In the genomic region with DNA sequence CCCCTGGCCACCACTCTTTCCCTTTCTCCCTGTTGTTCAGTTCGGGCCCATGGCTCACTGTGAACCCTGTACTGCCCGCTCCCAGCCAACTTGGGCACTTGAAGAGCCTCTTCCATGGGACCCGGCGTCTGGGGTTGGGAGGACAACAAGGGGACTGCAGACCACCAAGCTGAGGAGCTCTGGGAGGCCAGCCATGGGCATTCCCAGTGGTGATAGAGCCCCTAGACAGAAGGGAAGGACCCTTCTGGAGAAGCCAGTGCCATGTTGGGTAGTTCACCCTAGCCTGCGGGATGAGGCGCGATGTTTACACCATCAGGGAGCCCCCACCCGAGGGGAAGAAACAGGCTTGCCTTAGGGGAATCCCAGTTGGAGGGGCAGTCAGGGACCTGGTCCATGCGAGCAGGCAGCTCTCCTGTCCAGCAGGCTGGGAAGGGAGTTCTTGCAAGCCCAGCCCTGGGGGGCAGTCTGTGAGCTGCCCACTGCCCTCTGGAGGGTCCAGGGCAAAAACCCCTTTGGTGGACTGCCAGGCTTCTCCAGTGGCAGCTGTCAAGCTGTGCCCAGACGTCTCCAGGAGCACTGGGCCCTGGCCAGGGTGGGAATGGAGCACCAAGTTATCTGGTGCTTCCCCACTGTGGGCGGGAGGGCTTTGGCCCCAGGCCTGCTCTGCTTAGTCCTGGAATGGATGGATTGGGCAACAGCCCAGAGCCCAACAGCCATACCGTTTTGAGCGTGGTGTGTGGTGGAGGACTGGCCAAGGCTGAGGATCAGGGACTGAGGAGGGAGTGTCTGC, we compare ENCODE assay signal across 14 cellular contexts. TPM values are rescaled to one million over a fixed set of nuclear protein-coding genes. Genes with fewer than 3 reads are reported as not detected.
DNase-seq lines count a peak whose midpoint lies in the region; FAIRE-seq and TF ChIP-seq lines count a peak whose summit lies in the region.
"Had no signal": no experiment of that assay in that cellular context is flagged by ENCODE, and none has a peak within 500 bp of the region (broad histone marks: within the 10 kb centered on the region; RNA-seq: fewer than 3 reads in every experiment).

No MANE protein-coding gene starts in this region.

- no peaks in the 10 kb centered on the region for H3K27me3 Mint-ChIP-seq in Caco-2 (ENCODE audit: insufficient read depth, unreplicated experiment)

- no peaks in the 10 kb centered on the region for H3K9me3 Mint-ChIP-seq in Caco-2 (ENCODE audit: unreplicated experiment)

- no peaks in the 10 kb centered on the region for H3K9me3 ChIP-seq in kidney (ENCODE audit: control insufficient read depth in 1 of 2, low read length in 2 of 2)
- H3K9me3 ChIP-seq in vagina = no peaks in the 10 kb centered on the region
- H3K9me3 ChIP-seq in Caco-2 = no peaks in the 10 kb centered on the region

- H3K4me1 ChIP-seq in kidney (ENCODE audit: control insufficient read depth in 1 of 2, insufficient read depth in 1 of 2, low read depth in 1 of 2, low read length in 2 of 2) (no peaks in the 10 kb centered on the region), vagina (no peaks in the 10 kb centered on the region), Caco-2 (no peaks in the 10 kb centered on the region)
- H3K4me1 ChIP-seq: neural progenitor cell had no signal

- POLR2A ChIA-PET in Caco-2 (lab: Charles Lee) = no interaction called here

- H3K27ac ChIP-seq in coronary artery = no peak overlapping the region
- no peak overlapping the region for H3K27ac ChIP-seq in kidney (ENCODE audit: low read depth in 2 of 2, low read length in 2 of 2)
- H3K27ac ChIP-seq in vagina = no peak overlapping the region
- H3K27ac ChIP-seq: neural progenitor cell had no signal

- DNase-seq in activated CD8-positive, alpha-beta memory T cell treated with anti-CD3 and anti-CD28 coated beads, Interleukin-2, amount 50 U/mL, for 48 hours = peak; percentile 36
- DNase-seq in activated CD8-positive, alpha-beta memory T cell treated with anti-CD3 and anti-CD28 coated beads, Interleukin-2, amount 50 U/mL, for 4 hours = no peak
- DNase-seq in coronary artery (ENCODE audit: low spot score) (peak; percentile 68), kidney (peak; percentile 64), vagina (ENCODE audit: extremely low spot score in 2 of 2) (peak; percentile 64 to 78), Caco-2 (no peak), Ammon's horn (ENCODE audit: low spot score) (no peak)
- no peak for DNase-seq in NK-92 treated with Interleukin-12 subunit alpha and Interleukin-12 subunit beta, amount 100 ng/mL, for 24 hours (lab: John Stamatoyannopoulos, UW)
- DNase-seq: DMS 273 treated with DMSO at 0.1 percent for 48 hours, hippocampal formation, NCI-H1417 treated with DMSO at 0.1 percent for 48 hours, NCI-H446 treated with DMSO at 0.1 percent for 48 hours, T-helper 1 cell had no signal

- intact Hi-C loops in kidney (cut with DNase I) = no loop called here
- intact Hi-C loops in vagina (cut with DNase I) = no loop called here
- intact Hi-C loops in Caco-2 (cut with micrococcal nuclease; ENCODE audit: unreplicated experiment) = no loop called here

- no peak for TF ChIP-seq CTCF in coronary artery (IDR thresholded peaks at IDR 0.05)
- no peak for TF ChIP-seq CTCF in kidney (IDR thresholded peaks at IDR 0.05; ENCODE audit: borderline replicate concordance, extremely low read depth, insufficient read depth)
- TF ChIP-seq CTCF in vagina (IDR thresholded peaks at IDR 0.05) = no peak
- TF ChIP-seq CTCF in Caco-2 (IDR thresholded peaks at IDR 0.05; ENCODE audit: insufficient read depth in 1 of 2, low read depth in 1 of 2, low read length in 1 of 2, severe bottlenecking in 1 of 2, unreplicated experiment in 1 of 2) = no peak

- H3K36me3 ChIP-seq in kidney (ENCODE audit: control insufficient read depth in 1 of 2, insufficient read depth in 2 of 2, low read length in 2 of 2) = peaks cover 0 to 18% of the 10 kb centered on the region in 2 donors
- H3K36me3 ChIP-seq in vagina = peaks cover 0 to 17% of the 10 kb centered on the region in 2 donors
- no peaks in the 10 kb centered on the region for H3K36me3 ChIP-seq in Caco-2 (ENCODE audit: control insufficient read depth, insufficient read depth, low read length)
- H3K36me3 ChIP-seq: neural progenitor cell had no signal

- BruUV-seq in Caco-2 (replicated peaks; lab: Mats Ljungman, UMichigan) = no TSS peak

- H3K4me3 ChIP-seq in coronary artery (no peak overlapping the region), kidney (ENCODE audit: low read length in 2 of 2) (no peak overlapping the region), vagina (no peak overlapping the region), Caco-2 (ENCODE audit: low read depth, low read length) (no peak overlapping the region)
- H3K4me3 ChIP-seq: neural progenitor cell had no signal

- H3K27me3 ChIP-seq in vagina (no peaks in the 10 kb centered on the region), Caco-2 (replicated peaks; ENCODE audit: control insufficient read depth, insufficient read depth, low read length) (no peaks in the 10 kb centered on the region)
- H3K27me3 ChIP-seq: neural progenitor cell had no signal

- TF ChIP-seq POLR2A in vagina (IDR thresholded peaks at IDR 0.05) = no peak

- no peak overlapping the region for H3K27ac Mint-ChIP-seq in Caco-2 (ENCODE audit: unreplicated experiment)
- H3K27ac Mint-ChIP-seq: neural progenitor cell had no signal

- peaks cover 24% of the 10 kb centered on the region for H3K36me3 Mint-ChIP-seq in Caco-2 (ENCODE audit: insufficient read depth, unreplicated experiment)

- no peak overlapping the region for H3K4me3 Mint-ChIP-seq in Caco-2 (ENCODE audit: unreplicated experiment)
- H3K4me3 Mint-ChIP-seq: neural progenitor cell had no signal

- CTCF ChIA-PET in Caco-2 (lab: Charles Lee) = interaction anchor here (1.1 kb wide), 1 partner anchor 25 kb away, joined by 3 read pairs; a partner anchor contains a TSS

- no peaks in the 10 kb centered on the region for H3K4me1 Mint-ChIP-seq in Caco-2 (ENCODE audit: low read depth, unreplicated experiment)
- H3K4me1 Mint-ChIP-seq: neural progenitor cell had no signal

- FAIRE-seq in kidney (lab: Jason Lieb, UNC) = no peak

- no peak overlapping the region for H3K9ac ChIP-seq in kidney (ENCODE audit: low read length in 2 of 2)
- H3K9ac ChIP-seq: neural progenitor cell had no signal

RNA-seq across cellular contexts. Expression of a gene that starts 23.7 kb away (rescaled TPM):
- total RNA-seq in kidney (218 TPM), vagina (168 TPM), Caco-2 (2022) (156 and 157 TPM in 2 replicates)
- polyA plus RNA-seq in kidney (ENCODE audit: insufficient read depth, low read depth, low replicate concordance) = 155 TPM

RNA-seq across cellular contexts. Expression of a gene that starts 24.9 kb away (rescaled TPM):
- total RNA-seq in kidney (31.7 TPM), vagina (32.4 TPM), Caco-2 (2022) (41.0 and 41.2 TPM in 2 replicates)
- 27.5 TPM for polyA plus RNA-seq in kidney (ENCODE audit: insufficient read depth, low read depth, low replicate concordance)

RNA-seq across cellular contexts. Expression of a gene that starts 25.4 kb away (rescaled TPM):
- total RNA-seq in kidney (70.7 TPM), vagina (63.8 TPM), Caco-2 (2022) (120 and 129 TPM in 2 replicates)
- polyA plus RNA-seq in kidney (ENCODE audit: insufficient read depth, low read depth, low replicate concordance) = 215 TPM

RNA-seq across cellular contexts. Expression of a gene that starts 48.6 kb away (rescaled TPM):
- total RNA-seq in kidney (96.1 TPM), vagina (73.9 TPM), Caco-2 (2022) (117 and 129 TPM in 2 replicates)
- polyA plus RNA-seq in kidney (ENCODE audit: insufficient read depth, low read depth, low replicate concordance) = 89.1 TPM

Comparison
In these comparisons a context has a peak if more than half of its experiments do, and no peak if none do; other contexts are left out.
1. DNase-seq: peak in activated CD8-positive, alpha-beta memory T cell treated with anti-CD3 and anti-CD28 coated beads, Interleukin-2, amount 50 U/mL, for 48 hours (single experiment), coronary artery (single experiment), kidney (single experiment) and vagina (2 of 2); none in activated CD8-positive, alpha-beta memory T cell treated with anti-CD3 and anti-CD28 coated beads, Interleukin-2, amount 50 U/mL, for 4 hours (single experiment), NK-92 treated with Interleukin-12 subunit alpha and Interleukin-12 subunit beta, amount 100 ng/mL, for 24 hours (single experiment), Caco-2 (0 of 2) and Ammon's horn (single experiment).